19 cellular contexts compared by ENCODE assay signal in the genomic region with DNA sequence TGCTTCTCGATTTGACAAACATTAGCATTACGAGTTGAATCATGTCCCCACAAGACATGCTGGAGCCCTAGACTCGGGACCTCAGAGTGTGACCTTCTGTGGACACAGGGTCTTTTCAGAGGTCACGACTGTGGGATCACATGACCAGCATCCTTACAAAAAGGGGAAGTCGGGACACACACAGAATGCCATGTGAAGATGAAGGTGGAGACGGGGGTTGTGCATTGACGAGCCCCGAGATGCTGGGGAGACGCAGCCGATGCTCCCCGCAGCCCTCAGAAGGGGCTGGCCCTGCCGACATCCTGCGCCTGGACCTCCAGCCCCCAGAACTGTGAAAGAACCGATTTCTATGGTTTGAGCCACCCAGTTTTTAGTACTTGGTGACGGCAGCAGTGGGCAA.
"Had no signal": no experiment of that assay in that cellular context is flagged by ENCODE, and none has a peak within 500 bp of the region (broad histone marks: within the 10 kb centered on the region; RNA-seq: fewer than 3 reads in every experiment).

No MANE protein-coding gene starts in this region.

- H3K4me1 ChIP-seq: esophagus muscularis mucosa, gastrocnemius medialis, heart right ventricle, sigmoid colon had no signal

- H3K27ac ChIP-seq: epithelial cell of prostate, esophagus muscularis mucosa, gastrocnemius medialis, heart right ventricle, left lung, neutrophil, sigmoid colon, skin epidermis had no signal

- ATAC-seq: effector memory CD8-positive, alpha-beta T cell; gastrocnemius medialis; heart right ventricle; left lung had no signal

- H3K4me3 ChIP-seq: esophagus muscularis mucosa, gastrocnemius medialis, heart right ventricle, left lung, sigmoid colon, skin epidermis had no signal

- H3K27me3 Mint-ChIP-seq: dendritic cell treated with granulocyte-macrophage colony-stimulating factor and Interleukin-4, amounts not matched to agents 40 ng/mL and 50 ng/mL, for 4 days; effector memory CD8-positive, alpha-beta T cell; naive B cell had no signal

- H3K27me3 ChIP-seq: esophagus muscularis mucosa, gastrocnemius medialis, heart right ventricle, left lung, neutrophil, sigmoid colon had no signal

- H3K4me3 Mint-ChIP-seq: dendritic cell treated with granulocyte-macrophage colony-stimulating factor and Interleukin-4, amounts not matched to agents 40 ng/mL and 50 ng/mL, for 4 days; effector memory CD8-positive, alpha-beta T cell; nephron progenitor cell had no signal

- DNase-seq: effector memory CD8-positive, alpha-beta T cell; gastrocnemius medialis; heart right ventricle; hypothalamus; islet precursor cell; mesendoderm; naive B cell; nephron progenitor cell; sigmoid colon; stimulated activated CD4-positive, alpha-beta T cell treated with anti-CD3 and anti-CD28 coated beads, Interleukin-12 subunit alpha, Interleukin-12 subunit beta, amount 100 ng/mL, for 4 hours; stimulated activated naive CD4-positive, alpha-beta T cell treated with Interleukin-2 at 50 U/mL for 16 hours; trophoblast cell had no signal

- H3K27ac Mint-ChIP-seq: dendritic cell treated with granulocyte-macrophage colony-stimulating factor and Interleukin-4, amounts not matched to agents 40 ng/mL and 50 ng/mL, for 4 days; effector memory CD8-positive, alpha-beta T cell; nephron progenitor cell had no signal

- FAIRE-seq: colon had no signal

- H3K9me3 Mint-ChIP-seq: dendritic cell treated with granulocyte-macrophage colony-stimulating factor and Interleukin-4, amounts not matched to agents 40 ng/mL and 50 ng/mL, for 4 days; effector memory CD8-positive, alpha-beta T cell; naive B cell; nephron progenitor cell had no signal

- H3K9me3 ChIP-seq: esophagus muscularis mucosa, gastrocnemius medialis, heart right ventricle, left lung, neutrophil, sigmoid colon had no signal
